ENCODE assay signal across 15 cellular contexts in genomic region chr6:45838996-45839395, GRCh38.
"Had no signal": no experiment of that assay in that cellular context is flagged by ENCODE, and none has a peak within 500 bp of the region (broad histone marks: within the 10 kb centered on the region; RNA-seq: fewer than 3 reads in every experiment).

No MANE protein-coding gene starts in this region.

- H3K36me3 Mint-ChIP-seq: naive B cell had no signal

- H3K36me3 ChIP-seq: heart left ventricle, neutrophil, tibial artery, upper lobe of left lung, uterus had no signal

- H3K27ac Mint-ChIP-seq: dendritic cell treated with granulocyte-macrophage colony-stimulating factor and Interleukin-4, amounts not matched to agents 40 ng/mL and 50 ng/mL, for 4 days; naive B cell had no signal

- H3K4me1 ChIP-seq: tibial artery, upper lobe of left lung, uterus had no signal

- H3K4me3 Mint-ChIP-seq: dendritic cell treated with granulocyte-macrophage colony-stimulating factor and Interleukin-4, amounts not matched to agents 40 ng/mL and 50 ng/mL, for 4 days; naive B cell had no signal

- ATAC-seq: left colon, sciatic nerve had no signal

- H3K27me3 ChIP-seq: heart left ventricle, neutrophil, tibial artery, upper lobe of left lung, uterus had no signal

- H3K9me3 ChIP-seq: heart left ventricle, neutrophil, tibial artery, upper lobe of left lung, uterus had no signal

- H3K4me3 ChIP-seq: heart left ventricle, skin epidermis, tibial artery, upper lobe of left lung, uterus had no signal

- H3K27me3 Mint-ChIP-seq: dendritic cell treated with granulocyte-macrophage colony-stimulating factor and Interleukin-4, amounts not matched to agents 40 ng/mL and 50 ng/mL, for 4 days had no signal

- H3K27ac ChIP-seq: heart left ventricle, neutrophil, skin epidermis, tibial artery, upper lobe of left lung, uterus had no signal

- H3K9me3 Mint-ChIP-seq: dendritic cell treated with granulocyte-macrophage colony-stimulating factor and Interleukin-4, amounts not matched to agents 40 ng/mL and 50 ng/mL, for 4 days had no signal

- DNase-seq: erythroblast; heart left ventricle; hippocampal formation; left colon; mesendoderm; naive B cell; stimulated activated CD4-positive, alpha-beta T cell treated with anti-CD3 and anti-CD28 coated beads, Interleukin-12 subunit alpha, Interleukin-12 subunit beta, amount 100 ng/mL, for 4 hours; stimulated activated naive CD4-positive, alpha-beta T cell treated with Interleukin-2 at 50 U/mL for 16 hours; tibial artery; upper lobe of left lung; uterus had no signal
